Comparison of ENCODE assay signal across 14 cellular contexts in the genomic region with DNA sequence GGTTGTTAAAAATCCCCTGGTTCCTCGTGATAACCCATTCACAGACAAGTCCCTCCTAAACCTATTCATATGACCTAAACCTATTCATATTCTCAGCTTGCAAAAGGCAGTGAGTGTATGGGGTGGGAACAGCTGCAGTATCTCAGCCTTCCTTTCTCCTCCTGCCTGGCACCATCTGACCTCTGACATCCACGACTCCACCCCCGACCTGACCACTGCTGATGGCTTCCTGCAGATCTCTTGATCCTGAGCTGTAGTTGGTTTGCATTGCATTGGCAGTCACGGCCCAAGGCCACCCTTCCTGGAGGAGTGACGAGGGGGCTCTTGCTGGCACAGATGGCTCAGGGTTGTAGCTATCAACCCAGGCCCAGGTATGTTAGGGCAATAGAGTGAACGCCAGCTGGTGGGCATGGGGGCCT.
DNase-seq lines count a peak whose midpoint lies in the region; ATAC-seq and TF ChIP-seq lines count a peak whose summit lies in the region.
"Had no signal": no experiment of that assay in that cellular context is flagged by ENCODE, and none has a peak within 500 bp of the region (broad histone marks: within the 10 kb centered on the region; RNA-seq: fewer than 3 reads in every experiment).

No MANE protein-coding gene starts in this region.

- intact Hi-C loops in PC-3 (cut with micrococcal nuclease), result loop anchor here (2.0 kb wide), 1 partner anchor 197 kb away; no protein-coding TSS in a partner anchor
- intact Hi-C loops in esophagus muscularis mucosa (cut with DNase I), result no loop called here
- intact Hi-C loops in sciatic nerve (cut with DNase I), result no loop called here

- H3K9ac ChIP-seq in PC-3 (ENCODE audit: low read length), result peak overlapping the region; percentile 28
- H3K9ac ChIP-seq: KMS-11 had no signal

- H3K79me2 ChIP-seq in PC-3 (ENCODE audit: low read length), result no peaks in the 10 kb centered on the region

- no peaks in the 10 kb centered on the region for H4K20me1 ChIP-seq in PC-3 (ENCODE audit: low read length)

- TF ChIP-seq EP300 in esophagus muscularis mucosa (IDR thresholded peaks at IDR 0.05), result no peak

- H3K27me3 ChIP-seq in PC-3 (ENCODE audit: low read length) (no peaks in the 10 kb centered on the region), esophagus muscularis mucosa (no peaks in the 10 kb centered on the region)
- H3K27me3 ChIP-seq: neutrophil had no signal

- H2AFZ ChIP-seq in PC-3 (ENCODE audit: low read length), result no peak overlapping the region

- TF ChIP-seq POLR2A in esophagus muscularis mucosa (IDR thresholded peaks at IDR 0.05; ENCODE audit: low read depth), result no peak

- POLR2A ChIA-PET in PC-3 (lab: Charles Lee; ENCODE audit: unreplicated experiment), result no interaction called here

- H3K4me3 ChIP-seq in PC-3 (ENCODE audit: low read length) (no peak overlapping the region), esophagus muscularis mucosa (no peak overlapping the region)
- H3K4me3 ChIP-seq: lung had no signal

- TF ChIP-seq CTCF in C4-2B (conservative IDR thresholded peaks at IDR 0.05) (no peak), PC-3 (conservative IDR thresholded peaks at IDR 0.05; ENCODE audit: low read depth, low read length) (no peak), esophagus muscularis mucosa (IDR thresholded peaks at IDR 0.05) (no peak)

- H3K9me3 ChIP-seq in PC-3 (ENCODE audit: low read length) (no peaks in the 10 kb centered on the region), esophagus muscularis mucosa (no peaks in the 10 kb centered on the region)
- H3K9me3 ChIP-seq: neutrophil had no signal

- no peak for DNase-seq in PC-3
- no peak for DNase-seq in esophagus muscularis mucosa (ENCODE audit: extremely low spot score)
- no peak for DNase-seq in sciatic nerve (ENCODE audit: low spot score)
- DNase-seq in DMS53 (lab: John Stamatoyannopoulos, UW), result no peak
- DNase-seq in KG1 (lab: John Stamatoyannopoulos, UW), result no peak
- DNase-seq: NCI-H187 treated with DMSO at 0.1 percent for 48 hours, NCI-H748 treated with DMSO at 0.1 percent for 48 hours, SIG-M5 had no signal

- 72% methylated on average over 6 of the region's 6 CpGs for WGBS in esophagus muscularis mucosa

- ATAC-seq in PC-3 (no peak), sciatic nerve (peak; percentile 4), HG03045 (IDR thresholded peaks at IDR 0.05; ENCODE audit: unreplicated experiment) (no peak), GM21390 (IDR thresholded peaks at IDR 0.05; ENCODE audit: unreplicated experiment) (no peak)

- H3K9me2 ChIP-seq in PC-3 (replicated peaks; ENCODE audit: low read length), result no peaks in the 10 kb centered on the region

- H3K4me2 ChIP-seq in PC-3 (ENCODE audit: low read length), result peak overlapping the region; percentile 87
- H3K4me2 ChIP-seq: KMS-11 had no signal

- H3K27ac ChIP-seq in C4-2B, result peak overlapping the region; percentile 46
- peak overlapping the region; percentile 80 for H3K27ac ChIP-seq in PC-3 (ENCODE audit: low read length)
- H3K27ac ChIP-seq in esophagus muscularis mucosa (replicated peaks in 1 of 4), result peak overlapping the region; percentile 78 to 89 (median 82)
- H3K27ac ChIP-seq: KMS-11, neutrophil had no signal

- CTCF ChIA-PET in PC-3 (lab: Charles Lee), result no interaction called here

- BruUV-seq in PC-3 (replicated peaks; lab: Mats Ljungman, UMichigan), result no TSS peak

- no peaks in the 10 kb centered on the region for H3F3A ChIP-seq in PC-3 (ENCODE audit: low read length, unreplicated experiment)

- H3K4me1 ChIP-seq in PC-3 (ENCODE audit: insufficient read depth, low read length) (peaks cover 68% of the 10 kb centered on the region), esophagus muscularis mucosa (peaks cover 25 to 71% (median 63%) of the 10 kb centered on the region in 4 donors)

- H3K36me3 ChIP-seq in PC-3 (ENCODE audit: low read depth, low read length) (no peaks in the 10 kb centered on the region), esophagus muscularis mucosa (peaks cover 0 to 13% (median 0%) of the 10 kb centered on the region in 4 donors)
- H3K36me3 ChIP-seq: neutrophil had no signal
